In the genomic region with DNA sequence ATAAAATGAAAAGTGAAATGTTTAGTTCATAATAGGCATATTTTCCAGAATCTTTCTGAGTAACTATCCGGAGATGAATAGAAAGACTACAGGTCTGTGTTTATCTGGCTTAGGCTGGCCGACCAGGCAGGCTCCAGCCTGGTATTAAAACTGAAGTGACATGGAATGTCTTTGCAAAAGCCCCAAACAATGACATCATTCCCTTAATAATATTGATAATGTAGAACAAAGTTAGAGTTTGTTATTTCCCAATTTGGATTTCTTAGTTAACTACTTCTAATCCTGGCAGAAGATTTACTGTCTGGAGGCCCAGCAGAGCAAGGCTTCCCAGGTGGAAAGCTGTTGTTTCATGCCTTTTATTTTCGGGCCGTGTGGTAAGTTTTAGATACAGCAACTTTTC, we compare ENCODE assay signal across 25 cellular contexts.
A peak's percentile ranks its signal among the peaks of the same experiment; 100 is the strongest.
DNase-seq lines count a peak whose midpoint lies in the region; ATAC-seq, FAIRE-seq and TF ChIP-seq lines count a peak whose summit lies in the region.
"Had no signal": no experiment of that assay in that cellular context is flagged by ENCODE, and none has a peak within 500 bp of the region (broad histone marks: within the 10 kb centered on the region; RNA-seq: fewer than 3 reads in every experiment).

No MANE protein-coding gene starts in this region.

- no peak overlapping the region for H4K91ac ChIP-seq in mesenchymal stem cell (ENCODE audit: low read length)

- no peak overlapping the region for H3K27ac Mint-ChIP-seq in stimulated activated naive B cell treated with anti-CD40 and anti-IgM and Interleukin-4, amounts not matched to agents 10 μg/mL and 1 μg/mL and 100 μg/mL, for 72 hours

- H2BK15ac ChIP-seq in mesenchymal stem cell (ENCODE audit: low read depth, poor library complexity, severe bottlenecking): no peak overlapping the region

- H3K4me1 ChIP-seq in adipocyte (ENCODE audit: control insufficient read depth, insufficient read depth, low read length) (peaks cover 44% of the 10 kb centered on the region), mesenchymal stem cell (ENCODE audit: control insufficient read depth, insufficient read depth, low read depth, low read length) (peaks cover 4% of the 10 kb centered on the region), transverse colon (peaks cover 0 to 4% (median 0%) of the 10 kb centered on the region in 4 donors)

- ATAC-seq in HG02884 (IDR thresholded peaks at IDR 0.05; ENCODE audit: unreplicated experiment): no peak
- ATAC-seq in stimulated activated naive B cell treated with anti-CD40 and anti-IgM and Interleukin-4, amounts not matched to agents 10 μg/mL and 1 μg/mL and 100 μg/mL, for 72 hours (replicated peaks): no peak
- ATAC-seq: K562 had no signal

- no peak overlapping the region for H2BK5ac ChIP-seq in mesenchymal stem cell (ENCODE audit: low read depth, low read length, poor library complexity, severe bottlenecking)

- H2BK12ac ChIP-seq in mesenchymal stem cell (ENCODE audit: low read length in 2 of 2): no peak overlapping the region

- H3K4me3 Mint-ChIP-seq in stimulated activated naive B cell treated with anti-CD40 and anti-IgM and Interleukin-4, amounts not matched to agents 10 μg/mL and 1 μg/mL and 100 μg/mL, for 72 hours: no peak overlapping the region

- H3K23ac ChIP-seq in mesenchymal stem cell (ENCODE audit: low read length in 2 of 2): no peak overlapping the region

- H3K14ac ChIP-seq in mesenchymal stem cell (ENCODE audit: low read length in 2 of 2): no peak overlapping the region

- H3K4me3 ChIP-seq in adipocyte (ENCODE audit: low read length) (peak overlapping the region; percentile 70), mesenchymal stem cell (ENCODE audit: insufficient read depth in 1 of 2, low read depth in 1 of 2, low read length in 2 of 2) (no peak overlapping the region), transverse colon (no peak overlapping the region)
- H3K4me3 ChIP-seq: K562 had no signal

- H2AK5ac ChIP-seq in mesenchymal stem cell (ENCODE audit: low read length, severe bottlenecking): no peak overlapping the region

- H3K27me3 Mint-ChIP-seq in stimulated activated naive B cell treated with anti-CD40 and anti-IgM and Interleukin-4, amounts not matched to agents 10 μg/mL and 1 μg/mL and 100 μg/mL, for 72 hours: no peaks in the 10 kb centered on the region

- in situ Hi-C loops in transverse colon (cut with MboI; ENCODE audit: low pct_ligation_motif_present in 1 of 4, low pct_unique_long_range_greater_than_20kb in 1 of 4, low sequenced_read_pairs in 3 of 4): no loop called here

- WGBS in mesenchymal stem cell: 92% methylated on average over 2 of the region's 4 CpGs
- WGBS in transverse colon (ENCODE audit: low coverage in 1 of 2), 2 donors: 43 to 46% methylated on average over 4 of the region's 4 CpGs

- H4K8ac ChIP-seq in mesenchymal stem cell (ENCODE audit: low read length): no peak overlapping the region

- peaks cover 5 to 6% of the 10 kb centered on the region in 2 donors for H3K9me3 Mint-ChIP-seq in stimulated activated naive B cell treated with anti-CD40 and anti-IgM and Interleukin-4, amounts not matched to agents 10 μg/mL and 1 μg/mL and 100 μg/mL, for 72 hours

- FAIRE-seq in GM19239 (lab: Jason Lieb, UNC): no peak
- FAIRE-seq: GM18507, H1, K562, RCC 7860 had no signal

- intact Hi-C loops in transverse colon (cut with DNase I; ENCODE audit: low total_unique reads): no loop called here

- no peaks in the 10 kb centered on the region for H3K9me3 ChIP-seq in adipocyte (ENCODE audit: control insufficient read depth, low read length)
- no peaks in the 10 kb centered on the region for H3K9me3 ChIP-seq in mesenchymal stem cell (ENCODE audit: control insufficient read depth, low read length)
- H3K9me3 ChIP-seq in transverse colon: no peaks in the 10 kb centered on the region
- H3K9me3 ChIP-seq: SK-N-SH had no signal

- H3K27ac ChIP-seq in mesenchymal stem cell (ENCODE audit: low read length, poor library complexity, severe bottlenecking) (no peak overlapping the region), transverse colon (peak overlapping the region; percentile 6 to 56 (median 29))

- peak overlapping the region; percentile 82 for H3K9ac ChIP-seq in adipocyte (ENCODE audit: low read length)
- H3K9ac ChIP-seq in mesenchymal stem cell (ENCODE audit: low read length): peak overlapping the region; percentile 49
- H3K9ac ChIP-seq: SK-N-SH had no signal

- no peak for TF ChIP-seq CTCF in transverse colon (IDR thresholded peaks at IDR 0.05)

- no peak overlapping the region for H3K18ac ChIP-seq in mesenchymal stem cell (ENCODE audit: low read depth in 1 of 2, low read length in 2 of 2)

- H3K27me3 ChIP-seq in adipocyte (replicated peaks; ENCODE audit: control insufficient read depth, insufficient read depth, low read length) (no peaks in the 10 kb centered on the region), mesenchymal stem cell (ENCODE audit: control insufficient read depth in 1 of 2, insufficient read depth in 1 of 2, low read length in 2 of 2) (no peaks in the 10 kb centered on the region), transverse colon (no peaks in the 10 kb centered on the region)

- H3K4ac ChIP-seq in mesenchymal stem cell (ENCODE audit: low read depth in 1 of 2, low read length in 2 of 2): no peak overlapping the region

- H3K36me3 ChIP-seq in adipocyte (ENCODE audit: control insufficient read depth, insufficient read depth, low read length, severe bottlenecking) (no peaks in the 10 kb centered on the region), mesenchymal stem cell (ENCODE audit: control insufficient read depth in 1 of 2, insufficient read depth in 2 of 2, low read depth in 1 of 2, low read length in 2 of 2) (peaks cover 0 to 5% of the 10 kb centered on the region in 2 experiments), transverse colon (no peaks in the 10 kb centered on the region)

- no peak overlapping the region for H3K4me2 ChIP-seq in mesenchymal stem cell (ENCODE audit: low read length, poor library complexity, severe bottlenecking)
- H3K4me2 ChIP-seq: SK-N-SH had no signal

- H3K36me3 Mint-ChIP-seq in stimulated activated naive B cell treated with anti-CD40 and anti-IgM and Interleukin-4, amounts not matched to agents 10 μg/mL and 1 μg/mL and 100 μg/mL, for 72 hours: no peaks in the 10 kb centered on the region

- H3K4me1 Mint-ChIP-seq in stimulated activated naive B cell treated with anti-CD40 and anti-IgM and Interleukin-4, amounts not matched to agents 10 μg/mL and 1 μg/mL and 100 μg/mL, for 72 hours: no peaks in the 10 kb centered on the region

- no peak overlapping the region for H2AFZ ChIP-seq in mesenchymal stem cell (ENCODE audit: low read depth, low read length)

- TF ChIP-seq POLR2A in transverse colon (IDR thresholded peaks at IDR 0.05): no peak

- peaks cover 2% of the 10 kb centered on the region for H3K79me1 ChIP-seq in mesenchymal stem cell (replicated peaks; ENCODE audit: low read length, poor library complexity, severe bottlenecking)

- TF ChIP-seq EP300 in transverse colon (IDR thresholded peaks at IDR 0.05; ENCODE audit: low read depth): no peak

- no peak overlapping the region for H2BK120ac ChIP-seq in mesenchymal stem cell (ENCODE audit: low read depth, low read length)

- DNase-seq in GM03348 (ENCODE audit: low spot score): peak; percentile 27
- no peak for DNase-seq in adipocyte (ENCODE audit: low read depth)
- no peak for DNase-seq in mesenchymal stem cell
- DNase-seq in transverse colon: no peak
- DNase-seq in GM19239 (ENCODE audit: insufficient read length, low spot score): no peak
- no peak for DNase-seq in stimulated activated naive B cell treated with anti-CD40 and anti-IgM and Interleukin-4, amounts not matched to agents 10 μg/mL and 1 μg/mL and 100 μg/mL, for 72 hours
- DNase-seq: Calu3, DMS153, DND-41, HCEC 1CT, Kasumi-1, NCI-H1092 treated with DMSO at 0.1 percent for 48 hours, NCI-H1436 treated with DMSO at 0.1 percent for 48 hours, NCI-H187 treated with DMSO at 0.1 percent for 48 hours, NCI-H2107, NCI-H446, NCI-H524 treated with DMSO at 0.1 percent for 48 hours, NCI-H774, SK-N-SH, SW 1271 had no signal
